15 cellular contexts compared by ENCODE assay signal in the genomic region with DNA sequence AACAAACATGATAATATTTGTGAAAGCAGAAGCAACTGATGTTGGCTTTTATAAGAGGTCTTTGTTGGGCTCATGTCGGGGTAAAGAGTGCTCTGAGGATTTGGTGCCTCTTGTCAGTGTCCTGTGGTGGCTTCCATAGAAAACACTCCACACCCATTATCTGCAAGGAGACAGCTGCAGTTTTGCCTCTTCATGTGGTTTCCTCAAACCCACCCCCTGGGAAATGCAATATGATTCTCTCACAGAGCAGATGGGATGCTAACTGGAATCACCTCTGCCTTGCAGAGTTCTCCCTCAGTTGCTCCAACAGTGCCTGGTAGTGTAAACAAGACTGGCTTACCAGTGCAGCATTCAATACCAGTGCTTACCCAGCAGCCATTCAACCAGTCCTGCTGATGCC.
"Had no signal": no experiment of that assay in that cellular context is flagged by ENCODE, and none has a peak within 500 bp of the region (broad histone marks: within the 10 kb centered on the region; RNA-seq: fewer than 3 reads in every experiment).

No MANE protein-coding gene starts in this region.

- H3K4me3 ChIP-seq: colonic mucosa, heart right ventricle, left lung, upper lobe of left lung had no signal

- H3K36me3 ChIP-seq: colonic mucosa, heart right ventricle, left lung, upper lobe of left lung had no signal

- H3K4me3 Mint-ChIP-seq: activated CD8-positive, alpha-beta T cell treated with anti-CD3 and anti-CD28 coated beads for 36 hours; activated naive CD8-positive, alpha-beta T cell treated with anti-CD3 and anti-CD28 coated beads for 36 hours; activated T-cell treated with anti-CD3 and anti-CD28 coated beads, Interleukin-2, amount 50 U/mL, for 72 hours; nephron progenitor cell had no signal

- H3K36me3 Mint-ChIP-seq: activated naive CD8-positive, alpha-beta T cell treated with anti-CD3 and anti-CD28 coated beads for 36 hours had no signal

- H3K4me1 ChIP-seq: colonic mucosa had no signal

- H3K27me3 ChIP-seq: colonic mucosa, heart right ventricle, left lung, upper lobe of left lung had no signal

- DNase-seq: activated CD4-positive, alpha-beta T cell treated with anti-CD3 and anti-CD28 coated beads for 4 hours; activated CD8-positive, alpha-beta memory T cell treated with anti-CD3 and anti-CD28 coated beads, Interleukin-2, amount 50 U/mL, for 4 hours; activated CD8-positive, alpha-beta T cell treated with anti-CD3 and anti-CD28 coated beads for 36 hours; activated gamma-delta T cell treated with Interleukin-2 at 50 U/mL for 16 hours; activated naive CD8-positive, alpha-beta T cell treated with anti-CD3 and anti-CD28 coated beads for 36 hours; aorta; colonic mucosa; heart right ventricle; islet precursor cell; left lung; nephron progenitor cell; stimulated activated CD4-positive, alpha-beta T cell treated with anti-CD3 and anti-CD28 coated beads, Interleukin-2, amount 100 ng/mL, for 48 hours; stimulated activated naive CD4-positive, alpha-beta T cell treated with Interleukin-2 at 50 U/mL for 16 hours; upper lobe of left lung had no signal

- H3K27ac ChIP-seq: colonic mucosa, heart right ventricle, left lung, upper lobe of left lung had no signal

- H3K27ac Mint-ChIP-seq: activated CD8-positive, alpha-beta T cell treated with anti-CD3 and anti-CD28 coated beads for 36 hours; activated naive CD8-positive, alpha-beta T cell treated with anti-CD3 and anti-CD28 coated beads for 36 hours; activated T-cell treated with anti-CD3 and anti-CD28 coated beads, Interleukin-2, amount 50 U/mL, for 72 hours; nephron progenitor cell had no signal

- H3K9me3 Mint-ChIP-seq: activated CD8-positive, alpha-beta T cell treated with anti-CD3 and anti-CD28 coated beads for 36 hours had no signal

- H3K27me3 Mint-ChIP-seq: activated CD8-positive, alpha-beta T cell treated with anti-CD3 and anti-CD28 coated beads for 36 hours; activated naive CD8-positive, alpha-beta T cell treated with anti-CD3 and anti-CD28 coated beads for 36 hours had no signal

- H3K9me3 ChIP-seq: colonic mucosa, left lung, upper lobe of left lung had no signal
